Comparison of ENCODE assay signal across 23 cellular contexts in the genomic region with DNA sequence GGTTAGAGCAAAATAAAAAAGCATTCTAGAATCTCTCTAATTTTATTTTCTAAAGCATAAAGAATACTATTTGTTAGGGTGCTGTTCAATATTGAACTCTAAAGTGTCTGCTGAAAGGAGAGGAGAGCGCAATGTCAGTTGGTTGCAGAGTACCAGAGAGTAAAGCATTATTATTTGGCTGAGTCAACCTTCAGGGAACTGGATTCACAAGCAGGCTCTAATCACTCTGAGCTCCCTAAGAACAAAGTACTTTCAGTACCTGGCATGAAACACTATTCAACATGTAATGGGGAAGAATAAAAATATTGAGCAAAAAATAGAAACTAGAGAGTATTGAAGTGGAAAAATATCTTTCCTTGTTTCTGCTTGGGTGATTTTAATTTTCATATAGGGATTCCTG.
"Had no signal": no experiment of that assay in that cellular context is flagged by ENCODE, and none has a peak within 500 bp of the region (broad histone marks: within the 10 kb centered on the region; RNA-seq: fewer than 3 reads in every experiment).

No MANE protein-coding gene starts in this region.

- H3K4me1 ChIP-seq: colonic mucosa, pancreas, sigmoid colon, stomach had no signal

- H3K9me3 ChIP-seq: colonic mucosa, esophagus muscularis mucosa, gastroesophageal sphincter, heart right ventricle, mucosa of descending colon, neutrophil, pancreas, sigmoid colon, stomach, thyroid gland, upper lobe of left lung had no signal

- H3K27me3 ChIP-seq: colonic mucosa, esophagus muscularis mucosa, foreskin keratinocyte, gastroesophageal sphincter, heart right ventricle, neutrophil, pancreas, sigmoid colon, stomach, thyroid gland, upper lobe of left lung had no signal

- H3K36me3 ChIP-seq: colonic mucosa, esophagus muscularis mucosa, gastroesophageal sphincter, heart right ventricle, neutrophil, pancreas, stomach, thyroid gland, upper lobe of left lung had no signal

- ATAC-seq: foreskin keratinocyte; gastroesophageal sphincter; left colon; mucosa of descending colon; natural killer cell treated with Interleukin-12 subunit alpha and Interleukin-12 subunit beta and Interleukin-15 and Interleukin-18, amount 100 ng/mL, for 72 hours; pancreas; stimulated activated effector memory CD8-positive, alpha-beta T cell treated with anti-CD3 and anti-CD28 coated beads, Interleukin-12 subunit alpha, Interleukin-12 subunit beta, amount 100 ng/mL, for 72 hours had no signal

- H3K4me3 ChIP-seq: colonic mucosa, esophagus muscularis mucosa, gastroesophageal sphincter, heart right ventricle, mucosa of descending colon, pancreas, sigmoid colon, stomach, thyroid gland, upper lobe of left lung had no signal

- H3K27ac ChIP-seq: colonic mucosa, esophagus muscularis mucosa, foreskin keratinocyte, gastroesophageal sphincter, heart right ventricle, neutrophil, pancreas, sigmoid colon, stomach, thyroid gland, upper lobe of left lung had no signal

- DNase-seq: colonic mucosa; effector memory CD4-positive, alpha-beta T cell; foreskin keratinocyte; heart right ventricle; hippocampal formation; left colon; mesenchymal stem cell; mucosa of descending colon; naive B cell; pancreas; retina; sigmoid colon; stimulated activated CD4-positive, alpha-beta T cell treated with anti-CD3 and anti-CD28 coated beads, Interleukin-2, amount 100 ng/mL, for 24 hours; stimulated activated CD4-positive, alpha-beta T cell treated with anti-CD3 and anti-CD28 coated beads, Interleukin-4, amount 100 ng/mL, for 24 hours; stimulated activated naive CD4-positive, alpha-beta T cell treated with Interleukin-2 at 50 U/mL for 16 hours; stomach; thyroid gland; upper lobe of left lung had no signal
